In genomic region chr16:81583893-81584705, GRCh38 we compare ENCODE assay signal across 10 cellular contexts.
A peak's percentile ranks its signal among the peaks of the same experiment; 100 is the strongest.
DNase-seq lines count a peak whose midpoint lies in the region; ATAC-seq and TF ChIP-seq lines count a peak whose summit lies in the region.
"Had no signal": no experiment of that assay in that cellular context is flagged by ENCODE, and none has a peak within 500 bp of the region (broad histone marks: within the 10 kb centered on the region; RNA-seq: fewer than 3 reads in every experiment).

No MANE protein-coding gene starts in this region.

- intact Hi-C loops in mucosa of descending colon (cut with DNase I, micrococcal nuclease), result no loop called here
- intact Hi-C loops in prostate gland (cut with DNase I), result no loop called here

- 78% methylated on average over 18 of the region's 18 CpGs for WGBS in prostate gland

- peaks cover 10% of the 10 kb centered on the region for H3K36me3 Mint-ChIP-seq in activated T-cell treated with anti-CD3 and anti-CD28 coated beads, Interleukin-2, amount 50 U/mL, for 4 hours (ENCODE audit: insufficient read depth)
- H3K36me3 Mint-ChIP-seq in natural killer cell treated with Interleukin-12 subunit alpha and Interleukin-12 subunit beta and Interleukin-15 and Interleukin-18, amount 100 ng/mL, for 72 hours, result no peaks in the 10 kb centered on the region

- TF ChIP-seq POLR2A in prostate gland (IDR thresholded peaks at IDR 0.05), result no peak

- H3K4me3 ChIP-seq in duodenal mucosa (ENCODE audit: low read depth in 1 of 2, low read length in 2 of 2), result peak overlapping the region in 1 of 2 donors; percentile 1
- H3K4me3 ChIP-seq in mucosa of descending colon, result no peak overlapping the region
- no peak overlapping the region for H3K4me3 ChIP-seq in prostate gland

- H3K9me3 Mint-ChIP-seq in activated T-cell treated with anti-CD3 and anti-CD28 coated beads, Interleukin-2, amount 50 U/mL, for 4 hours, result no peaks in the 10 kb centered on the region
- H3K9me3 Mint-ChIP-seq in natural killer cell treated with Interleukin-12 subunit alpha and Interleukin-12 subunit beta and Interleukin-15 and Interleukin-18, amount 100 ng/mL, for 72 hours, result no peaks in the 10 kb centered on the region

- no peak overlapping the region for H3K27ac Mint-ChIP-seq in natural killer cell treated with Interleukin-12 subunit alpha and Interleukin-12 subunit beta and Interleukin-15 and Interleukin-18, amount 100 ng/mL, for 72 hours
- H3K27ac Mint-ChIP-seq: activated CD8-positive, alpha-beta memory T cell treated with anti-CD3 and anti-CD28 coated beads, Interleukin-2, amount 10 ng/mL, durations not matched to agents 7 days and 5 days had no signal

- peak; percentile 70 for DNase-seq in A172 (ENCODE audit: low spot score)
- peak; percentile 63 for DNase-seq in HT1080 (ENCODE audit: low read depth)
- peak in 2 of 3 donors; percentile 71 to 77 for DNase-seq in mucosa of descending colon
- no peak for DNase-seq in activated T-cell treated with anti-CD3 and anti-CD28 coated beads, Interleukin-2, amount 50 U/mL, for 4 hours
- no peak for DNase-seq in natural killer cell treated with Interleukin-12 subunit alpha and Interleukin-12 subunit beta and Interleukin-15 and Interleukin-18, amount 100 ng/mL, for 72 hours (ENCODE audit: low spot score)
- DNase-seq in prostate gland (ENCODE audit: low spot score), result no peak
- DNase-seq: activated CD8-positive, alpha-beta memory T cell treated with anti-CD3 and anti-CD28 coated beads, Interleukin-2, amount 10 ng/mL, durations not matched to agents 7 days and 5 days; left cardiac atrium had no signal

- H3K27me3 ChIP-seq in duodenal mucosa (ENCODE audit: control insufficient read depth in 1 of 2, insufficient read depth in 2 of 2, low read length in 2 of 2), result no peaks in the 10 kb centered on the region
- no peaks in the 10 kb centered on the region for H3K27me3 ChIP-seq in prostate gland (replicated peaks; ENCODE audit: insufficient read depth)

- H3K4me3 Mint-ChIP-seq in activated T-cell treated with anti-CD3 and anti-CD28 coated beads, Interleukin-2, amount 50 U/mL, for 4 hours, result no peak overlapping the region
- H3K4me3 Mint-ChIP-seq in natural killer cell treated with Interleukin-12 subunit alpha and Interleukin-12 subunit beta and Interleukin-15 and Interleukin-18, amount 100 ng/mL, for 72 hours, result no peak overlapping the region
- H3K4me3 Mint-ChIP-seq: activated CD8-positive, alpha-beta memory T cell treated with anti-CD3 and anti-CD28 coated beads, Interleukin-2, amount 10 ng/mL, durations not matched to agents 7 days and 5 days had no signal

- no peak for TF ChIP-seq CTCF in mucosa of descending colon (IDR thresholded peaks at IDR 0.05)
- TF ChIP-seq CTCF in prostate gland (IDR thresholded peaks at IDR 0.05), result no peak

- peaks cover 5% of the 10 kb centered on the region for H3K4me1 Mint-ChIP-seq in activated T-cell treated with anti-CD3 and anti-CD28 coated beads, Interleukin-2, amount 50 U/mL, for 4 hours (ENCODE audit: low read depth)
- peaks cover 16 to 27% of the 10 kb centered on the region in 2 donors for H3K4me1 Mint-ChIP-seq in natural killer cell treated with Interleukin-12 subunit alpha and Interleukin-12 subunit beta and Interleukin-15 and Interleukin-18, amount 100 ng/mL, for 72 hours (ENCODE audit: low read depth in 2 of 2)

- H3K27me3 Mint-ChIP-seq in activated T-cell treated with anti-CD3 and anti-CD28 coated beads, Interleukin-2, amount 50 U/mL, for 4 hours (ENCODE audit: low read depth), result no peaks in the 10 kb centered on the region
- H3K27me3 Mint-ChIP-seq in natural killer cell treated with Interleukin-12 subunit alpha and Interleukin-12 subunit beta and Interleukin-15 and Interleukin-18, amount 100 ng/mL, for 72 hours, result no peaks in the 10 kb centered on the region
- H3K27me3 Mint-ChIP-seq: activated CD8-positive, alpha-beta memory T cell treated with anti-CD3 and anti-CD28 coated beads, Interleukin-2, amount 10 ng/mL, durations not matched to agents 7 days and 5 days had no signal

- no peaks in the 10 kb centered on the region for H3K9me3 ChIP-seq in duodenal mucosa (ENCODE audit: control insufficient read depth in 1 of 2, low read length in 2 of 2)
- H3K9me3 ChIP-seq in mucosa of descending colon, result no peaks in the 10 kb centered on the region
- no peaks in the 10 kb centered on the region for H3K9me3 ChIP-seq in prostate gland

- peak overlapping the region; percentile 32 for H3K27ac ChIP-seq in duodenal mucosa (ENCODE audit: low read depth, low read length)
- H3K27ac ChIP-seq in prostate gland, result peak overlapping the region in 1 of 2 donors; percentile 57

- H3K4me1 ChIP-seq in duodenal mucosa (ENCODE audit: control insufficient read depth in 1 of 2, insufficient read depth in 2 of 2, low read length in 2 of 2), result peaks cover 39 to 48% of the 10 kb centered on the region in 2 donors
- peaks cover 40% of the 10 kb centered on the region for H3K4me1 ChIP-seq in mucosa of descending colon (ENCODE audit: low read depth)
- H3K4me1 ChIP-seq in prostate gland (replicated peaks), result peaks cover 11% of the 10 kb centered on the region

- peak; percentile 70 for ATAC-seq in mucosa of descending colon
- ATAC-seq in activated T-cell treated with anti-CD3 and anti-CD28 coated beads, Interleukin-2, amount 50 U/mL, for 4 hours, result no peak
- ATAC-seq in natural killer cell treated with Interleukin-12 subunit alpha and Interleukin-12 subunit beta and Interleukin-15 and Interleukin-18, amount 100 ng/mL, for 72 hours, result no peak
- no peak for ATAC-seq in GM18498 (IDR thresholded peaks at IDR 0.05; ENCODE audit: unreplicated experiment)
- ATAC-seq: activated CD8-positive, alpha-beta memory T cell treated with anti-CD3 and anti-CD28 coated beads, Interleukin-2, amount 10 ng/mL, durations not matched to agents 7 days and 5 days had no signal

- H3K9ac ChIP-seq in duodenal mucosa (ENCODE audit: low read depth in 1 of 2, low read length in 2 of 2), result peak overlapping the region in 1 of 2 donors; percentile 44

- peaks cover 0 to 7% of the 10 kb centered on the region in 2 donors for H3K36me3 ChIP-seq in duodenal mucosa (ENCODE audit: control insufficient read depth in 1 of 2, insufficient read depth in 2 of 2, low read length in 2 of 2)
- H3K36me3 ChIP-seq in mucosa of descending colon (ENCODE audit: low read depth), result no peaks in the 10 kb centered on the region
- H3K36me3 ChIP-seq in prostate gland, result no peaks in the 10 kb centered on the region

Comparison
In these comparisons a context has a peak if more than half of its experiments do, and no peak if none do; other contexts are left out.
1. DNase-seq: peak in A172 (single experiment), HT1080 (single experiment) and mucosa of descending colon (2 of 3); none in activated T-cell treated with anti-CD3 and anti-CD28 coated beads, Interleukin-2, amount 50 U/mL, for 4 hours (single experiment), natural killer cell treated with Interleukin-12 subunit alpha and Interleukin-12 subunit beta and Interleukin-15 and Interleukin-18, amount 100 ng/mL, for 72 hours (single experiment) and prostate gland (single experiment).